In genomic region chr3:66354561-66354960, GRCh38 we compare ENCODE assay signal across 29 cellular contexts.
"Had no signal": no experiment of that assay in that cellular context is flagged by ENCODE, and none has a peak within 500 bp of the region (broad histone marks: within the 10 kb centered on the region; RNA-seq: fewer than 3 reads in every experiment).

No MANE protein-coding gene starts in this region.

- H3K27ac ChIP-seq: pancreas, prostate gland, skin epidermis, stomach, thyroid gland, upper lobe of left lung, vagina, VCaP had no signal

- H3K4me3 Mint-ChIP-seq: activated CD4-positive, alpha-beta memory T cell treated with anti-CD3 and anti-CD28 coated beads for 36 hours; activated CD4-positive, alpha-beta T cell treated with anti-CD3 and anti-CD28 coated beads, Interleukin-2, amount 10 ng/mL, durations not matched to agents 24 days and 14 days; activated naive CD4-positive, alpha-beta T cell treated with anti-CD3 and anti-CD28 coated beads, Interleukin-2, amount 10 ng/mL, durations not matched to agents 7 days and 5 days; activated T-helper 1 cell treated with anti-CD3 and anti-CD28 coated beads, Interleukin-12 subunit alpha, Interleukin-12 subunit beta, Interleukin-2, Interleukin-4 antibody, amounts not matched to agents 30 ng/mL and 10 ng/mL and 1 ng/mL, durations not matched to agents 14 hours and 24 hours and 36 hours; memory B cell; nephron; stimulated activated naive B cell treated with anti-CD40 and anti-IgM and Interleukin-4, amounts not matched to agents 10 μg/mL and 1 μg/mL and 100 μg/mL, for 72 hours had no signal

- H3K27me3 Mint-ChIP-seq: activated CD4-positive, alpha-beta memory T cell treated with anti-CD3 and anti-CD28 coated beads for 36 hours; activated CD4-positive, alpha-beta T cell treated with anti-CD3 and anti-CD28 coated beads, Interleukin-2, amount 10 ng/mL, durations not matched to agents 24 days and 14 days; activated naive CD4-positive, alpha-beta T cell treated with anti-CD3 and anti-CD28 coated beads, Interleukin-2, amount 10 ng/mL, durations not matched to agents 7 days and 5 days; memory B cell; stimulated activated naive B cell treated with anti-CD40 and anti-IgM and Interleukin-4, amounts not matched to agents 10 μg/mL and 1 μg/mL and 100 μg/mL, for 72 hours had no signal

- H3K9me3 Mint-ChIP-seq: activated CD4-positive, alpha-beta memory T cell treated with anti-CD3 and anti-CD28 coated beads for 36 hours; activated CD4-positive, alpha-beta T cell treated with anti-CD3 and anti-CD28 coated beads, Interleukin-2, amount 10 ng/mL, durations not matched to agents 24 days and 14 days; activated naive CD4-positive, alpha-beta T cell treated with anti-CD3 and anti-CD28 coated beads, Interleukin-2, amount 10 ng/mL, durations not matched to agents 7 days and 5 days; activated T-helper 1 cell treated with anti-CD3 and anti-CD28 coated beads, Interleukin-12 subunit alpha, Interleukin-12 subunit beta, Interleukin-2, Interleukin-4 antibody, amounts not matched to agents 30 ng/mL and 10 ng/mL and 1 ng/mL, durations not matched to agents 14 hours and 24 hours and 36 hours; memory B cell; nephron; stimulated activated naive B cell treated with anti-CD40 and anti-IgM and Interleukin-4, amounts not matched to agents 10 μg/mL and 1 μg/mL and 100 μg/mL, for 72 hours had no signal

- H3K36me3 ChIP-seq: pancreas, prostate gland, stomach, thyroid gland, upper lobe of left lung, vagina had no signal

- DNase-seq: activated CD4-positive, alpha-beta memory T cell treated with anti-CD3 and anti-CD28 coated beads for 36 hours; activated CD4-positive, alpha-beta T cell treated with anti-CD3 and anti-CD28 coated beads, Interleukin-2, amount 10 ng/mL, durations not matched to agents 24 days and 14 days; activated CD4-positive, CD25-positive, alpha-beta regulatory T cell treated with anti-CD3 and anti-CD28 coated beads, Interleukin-2, amount 50 U/mL, for 72 hours; activated CD8-positive, alpha-beta memory T cell treated with anti-CD3 and anti-CD28 coated beads, Interleukin-2, amount 50 U/mL, for 4 hours; activated gamma-delta T cell; activated naive CD4-positive, alpha-beta T cell treated with anti-CD3 and anti-CD28 coated beads, Interleukin-2, amount 10 ng/mL, durations not matched to agents 7 days and 5 days; activated T-cell treated with anti-CD3 and anti-CD28 coated beads, Interleukin-2, amount 50 U/mL, for 1 hour; cortex of kidney; foreskin fibroblast; head of caudate nucleus; hippocampal formation; kidney; left colon; pancreas; retina; stimulated activated CD4-positive, alpha-beta T cell treated with anti-CD3 and anti-CD28 coated beads, Interleukin-2, amount 100 ng/mL, for 24 hours; stimulated activated naive B cell treated with anti-CD40 and anti-IgM and Interleukin-4, amounts not matched to agents 10 μg/mL and 1 μg/mL and 100 μg/mL, for 72 hours; stomach; thyroid gland; upper lobe of left lung had no signal

- H3K4me3 ChIP-seq: pancreas, prostate gland, skin epidermis, stomach, thyroid gland, upper lobe of left lung, vagina had no signal

- H3K27ac Mint-ChIP-seq: activated CD4-positive, alpha-beta memory T cell treated with anti-CD3 and anti-CD28 coated beads for 36 hours; activated CD4-positive, alpha-beta T cell treated with anti-CD3 and anti-CD28 coated beads, Interleukin-2, amount 10 ng/mL, durations not matched to agents 24 days and 14 days; activated naive CD4-positive, alpha-beta T cell treated with anti-CD3 and anti-CD28 coated beads, Interleukin-2, amount 10 ng/mL, durations not matched to agents 7 days and 5 days; activated T-helper 1 cell treated with anti-CD3 and anti-CD28 coated beads, Interleukin-12 subunit alpha, Interleukin-12 subunit beta, Interleukin-2, Interleukin-4 antibody, amounts not matched to agents 30 ng/mL and 10 ng/mL and 1 ng/mL, durations not matched to agents 14 hours and 24 hours and 36 hours; memory B cell; stimulated activated naive B cell treated with anti-CD40 and anti-IgM and Interleukin-4, amounts not matched to agents 10 μg/mL and 1 μg/mL and 100 μg/mL, for 72 hours had no signal

- H3K4me1 Mint-ChIP-seq: memory B cell; stimulated activated naive B cell treated with anti-CD40 and anti-IgM and Interleukin-4, amounts not matched to agents 10 μg/mL and 1 μg/mL and 100 μg/mL, for 72 hours had no signal

- ATAC-seq: esophagus mucosa; left colon; pancreas; sciatic nerve; stimulated activated naive B cell treated with anti-CD40 and anti-IgM and Interleukin-4, amounts not matched to agents 10 μg/mL and 1 μg/mL and 100 μg/mL, for 72 hours had no signal

- H3K27me3 ChIP-seq: pancreas, stomach, thyroid gland, upper lobe of left lung, vagina had no signal
